Comparison of ENCODE assay signal across 8 cellular contexts in genomic region chr9:137129456-137130175, GRCh38. TPM values are rescaled to one million over a fixed set of nuclear protein-coding genes. Genes with fewer than 3 reads are reported as not detected.
DNase-seq lines count a peak whose midpoint lies in the region; ATAC-seq lines count a peak whose summit lies in the region.

No MANE protein-coding gene starts in this region.

- H3K36me3 Mint-ChIP-seq in IgD-negative memory B cell = peaks cover 3% of the 10 kb centered on the region
- peaks cover 20% of the 10 kb centered on the region for H3K36me3 Mint-ChIP-seq in activated T-cell treated with anti-CD3 and anti-CD28 coated beads, Interleukin-2, amount 50 U/mL, for 24 hours (ENCODE audit: low read depth)

- peaks cover 22 to 25% (median 24%) of the 10 kb centered on the region in 3 donors for H3K4me1 Mint-ChIP-seq in IgD-negative memory B cell
- peaks cover 28% of the 10 kb centered on the region for H3K4me1 Mint-ChIP-seq in activated T-cell treated with anti-CD3 and anti-CD28 coated beads, Interleukin-2, amount 50 U/mL, for 24 hours (ENCODE audit: low read depth)

- H3K36me3 ChIP-seq in mucosa of stomach (ENCODE audit: control insufficient read depth, insufficient read depth, low read length) = no peaks in the 10 kb centered on the region

- H3K4me3 Mint-ChIP-seq in IgD-negative memory B cell = peak overlapping the region; percentile 84 to 97 (median 90)
- peak overlapping the region; percentile 87 for H3K4me3 Mint-ChIP-seq in activated T-cell treated with anti-CD3 and anti-CD28 coated beads, Interleukin-2, amount 50 U/mL, for 24 hours

- H3K9ac ChIP-seq in mucosa of stomach (ENCODE audit: low read length) = peak overlapping the region; percentile 70

- H3K9me3 ChIP-seq in mucosa of stomach (ENCODE audit: control insufficient read depth, low read length) = no peaks in the 10 kb centered on the region

- DNase-seq in DMS 273 (lab: John Stamatoyannopoulos, UW; ENCODE audit: unreplicated experiment) (peak; percentile 96), OCI-M2 (lab: John Stamatoyannopoulos, UW; ENCODE audit: unreplicated experiment) (peak; percentile 61)
- DNase-seq in activated T-cell treated with anti-CD3 and anti-CD28 coated beads, Interleukin-2, amount 50 U/mL, for 24 hours = peak; percentile 94
- peak; percentile 69 to 81 for DNase-seq in stimulated activated CD8-positive, alpha-beta memory T cell treated with anti-CD3 and anti-CD28 coated beads, Interleukin-4, amount 100 ng/mL, for 4 hours (ENCODE audit: low read depth in 2 of 2, low spot score in 1 of 2)

- peak overlapping the region; percentile 73 to 93 (median 88) for H3K27ac Mint-ChIP-seq in IgD-negative memory B cell
- peak overlapping the region; percentile 80 for H3K27ac Mint-ChIP-seq in activated T-cell treated with anti-CD3 and anti-CD28 coated beads, Interleukin-2, amount 50 U/mL, for 24 hours

- peaks cover 12% of the 10 kb centered on the region for H3K27me3 Mint-ChIP-seq in IgD-negative memory B cell
- peaks cover 11% of the 10 kb centered on the region for H3K27me3 Mint-ChIP-seq in activated T-cell treated with anti-CD3 and anti-CD28 coated beads, Interleukin-2, amount 50 U/mL, for 24 hours

- H3K27me3 ChIP-seq in mucosa of stomach (ENCODE audit: control insufficient read depth, insufficient read depth, low read length) = no peaks in the 10 kb centered on the region

- no peaks in the 10 kb centered on the region for H3K9me3 Mint-ChIP-seq in IgD-negative memory B cell
- H3K9me3 Mint-ChIP-seq in activated T-cell treated with anti-CD3 and anti-CD28 coated beads, Interleukin-2, amount 50 U/mL, for 24 hours = no peaks in the 10 kb centered on the region

- peak; percentile 55 for ATAC-seq in GM21526 (IDR thresholded peaks at IDR 0.05; ENCODE audit: low FRiP score, unreplicated experiment)
- peak; percentile 97 for ATAC-seq in esophagus mucosa

- H3K4me1 ChIP-seq in mucosa of stomach (ENCODE audit: control insufficient read depth, insufficient read depth, low read length) = peaks cover 25% of the 10 kb centered on the region

- peak overlapping the region; percentile 77 for H3K4me3 ChIP-seq in mucosa of stomach (ENCODE audit: low read length)

RNA-seq across cellular contexts. Expression of gene GRIN1, which starts 9.3 kb away (rescaled TPM):
- polyA plus RNA-seq in IgD-negative memory B cell = not detected
- 0.12 TPM for total RNA-seq in esophagus mucosa

RNA-seq across cellular contexts. Expression of gene DPP7, which starts 15.1 kb away (rescaled TPM):
- polyA plus RNA-seq in IgD-negative memory B cell = 110 TPM
- 75.3 TPM for total RNA-seq in esophagus mucosa

RNA-seq across cellular contexts. Expression of gene LRRC26, which starts 40.2 kb away (rescaled TPM):
- not detected for polyA plus RNA-seq in IgD-negative memory B cell
- total RNA-seq in esophagus mucosa = 1.6 TPM

RNA-seq across cellular contexts. Expression of gene TMEM210, which starts 42.2 kb away (rescaled TPM):
- polyA plus RNA-seq in IgD-negative memory B cell = not detected
- not detected for total RNA-seq in esophagus mucosa

RNA-seq across cellular contexts. Expression of gene MAN1B1, which starts 42.8 kb away (rescaled TPM):
- 27.5 TPM for polyA plus RNA-seq in IgD-negative memory B cell
- 46.2 TPM for total RNA-seq in esophagus mucosa

Comparison
In these comparisons a context has a peak if more than half of its experiments do, and no peak if none do; other contexts are left out.
1. Peak in every context shown above with its lines: DNase-seq, ATAC-seq and H3K4me3 ChIP-seq.